Comparison of ENCODE assay signal across 8 cellular contexts in genomic region chr15:41934843-41935242, GRCh38.
DNase-seq lines count a peak whose midpoint lies in the region; ATAC-seq, FAIRE-seq and TF ChIP-seq lines count a peak whose summit lies in the region.

No MANE protein-coding gene starts in this region.

- DNase-seq in DND-41 = peak; percentile 86
- DNase-seq in RCC 7860 (ENCODE audit: low spot score) = peak; percentile 78
- DNase-seq in activated gamma-delta T cell treated with Interleukin-2 at 50 U/mL for 16 hours = peak; percentile 75
- no peak for DNase-seq in memory B cell (ENCODE audit: low spot score in 2 of 2)
- no peak for DNase-seq in stimulated activated naive B cell treated with anti-CD40 and anti-IgM and Interleukin-4, amounts not matched to agents 10 μg/mL and 1 μg/mL and 100 μg/mL, for 72 hours
- no peak for DNase-seq in HCEC 1CT
- no peak for DNase-seq in NCI-H1048 (lab: John Stamatoyannopoulos, UW)
- no peak for DNase-seq in NCI-H146 (lab: John Stamatoyannopoulos, UW)

- no peaks in the 10 kb centered on the region for H3K9me3 Mint-ChIP-seq in memory B cell
- no peaks in the 10 kb centered on the region for H3K9me3 Mint-ChIP-seq in stimulated activated naive B cell treated with anti-CD40 and anti-IgM and Interleukin-4, amounts not matched to agents 10 μg/mL and 1 μg/mL and 100 μg/mL, for 72 hours

- no peak overlapping the region for H3K4me3 ChIP-seq in DND-41 (ENCODE audit: low read depth in 1 of 2, low read length in 2 of 2)

- ATAC-seq in DND-41 (ENCODE audit: insufficient read depth, low read depth) = peak; percentile 100
- ATAC-seq in memory B cell (ENCODE audit: low read depth) = peak; percentile 85
- peak; percentile 44 to 51 for ATAC-seq in stimulated activated naive B cell treated with anti-CD40 and anti-IgM and Interleukin-4, amounts not matched to agents 10 μg/mL and 1 μg/mL and 100 μg/mL, for 72 hours (replicated peaks)

- H3K27me3 Mint-ChIP-seq in memory B cell = no peaks in the 10 kb centered on the region
- H3K27me3 Mint-ChIP-seq in stimulated activated naive B cell treated with anti-CD40 and anti-IgM and Interleukin-4, amounts not matched to agents 10 μg/mL and 1 μg/mL and 100 μg/mL, for 72 hours = no peaks in the 10 kb centered on the region

- peak overlapping the region; percentile 52 for H2AFZ ChIP-seq in DND-41 (ENCODE audit: low read depth, low read length)

- H4K20me1 ChIP-seq in DND-41 (ENCODE audit: insufficient read depth, low read length) = no peaks in the 10 kb centered on the region

- H3K27ac ChIP-seq in DND-41 (ENCODE audit: low read length) = peak overlapping the region; percentile 73

- FAIRE-seq in RCC 7860 (lab: Jason Lieb, UNC) = peak; percentile 20

- H3K9ac ChIP-seq in DND-41 (ENCODE audit: low read depth, low read length) = peak overlapping the region; percentile 21; the same call in 1 of the 2 replicates

- peak overlapping the region; percentile 39; the same call in 1 of the 2 replicates for H3K4me2 ChIP-seq in DND-41 (ENCODE audit: insufficient read depth, low read length)

- no peaks in the 10 kb centered on the region for H3K27me3 ChIP-seq in DND-41 (ENCODE audit: insufficient read depth, low read length, poor library complexity)

- no peaks in the 10 kb centered on the region for H3K36me3 Mint-ChIP-seq in memory B cell
- peaks cover 49 to 60% of the 10 kb centered on the region in 2 donors for H3K36me3 Mint-ChIP-seq in stimulated activated naive B cell treated with anti-CD40 and anti-IgM and Interleukin-4, amounts not matched to agents 10 μg/mL and 1 μg/mL and 100 μg/mL, for 72 hours

- no peaks in the 10 kb centered on the region for H3K79me2 ChIP-seq in DND-41 (ENCODE audit: insufficient read depth, low read length)

- H3K36me3 ChIP-seq in DND-41 (ENCODE audit: insufficient read depth, low read length) = no peaks in the 10 kb centered on the region

- H3K4me1 Mint-ChIP-seq in memory B cell = peaks cover 20% of the 10 kb centered on the region
- H3K4me1 Mint-ChIP-seq in stimulated activated naive B cell treated with anti-CD40 and anti-IgM and Interleukin-4, amounts not matched to agents 10 μg/mL and 1 μg/mL and 100 μg/mL, for 72 hours = peaks cover 46 to 70% of the 10 kb centered on the region in 2 donors

- H3K9me3 ChIP-seq in DND-41 (ENCODE audit: insufficient read depth, low read length, severe bottlenecking) = no peaks in the 10 kb centered on the region

- no peak overlapping the region for H3K4me3 Mint-ChIP-seq in memory B cell
- peak overlapping the region; percentile 52 to 68 for H3K4me3 Mint-ChIP-seq in stimulated activated naive B cell treated with anti-CD40 and anti-IgM and Interleukin-4, amounts not matched to agents 10 μg/mL and 1 μg/mL and 100 μg/mL, for 72 hours

- peak overlapping the region; percentile 85 for H3K27ac Mint-ChIP-seq in memory B cell
- H3K27ac Mint-ChIP-seq in stimulated activated naive B cell treated with anti-CD40 and anti-IgM and Interleukin-4, amounts not matched to agents 10 μg/mL and 1 μg/mL and 100 μg/mL, for 72 hours = peak overlapping the region; percentile 60

- H3K4me1 ChIP-seq in DND-41 (ENCODE audit: insufficient read depth, low read length) = peaks cover 20% of the 10 kb centered on the region

- TF ChIP-seq CTCF in DND-41 (IDR thresholded peaks at IDR 0.05; ENCODE audit: borderline replicate concordance, extremely low read depth, low read length, poor library complexity, severe bottlenecking) = no peak

Comparison
In these comparisons a context has a peak if more than half of its experiments do, and no peak if none do; other contexts are left out.
1. ATAC-seq: peak in every context shown above with its lines; median percentile 100 in DND-41; 85 in memory B cell; 48 in stimulated activated naive B cell treated with anti-CD40 and anti-IgM and Interleukin-4, amounts not matched to agents 10 μg/mL and 1 μg/mL and 100 μg/mL, for 72 hours.
2. DNase-seq: peak in DND-41 (single experiment), RCC 7860 (single experiment) and activated gamma-delta T cell treated with Interleukin-2 at 50 U/mL for 16 hours (single experiment); none in memory B cell (0 of 2), stimulated activated naive B cell treated with anti-CD40 and anti-IgM and Interleukin-4, amounts not matched to agents 10 μg/mL and 1 μg/mL and 100 μg/mL, for 72 hours (single experiment), HCEC 1CT (single experiment), NCI-H1048 (single experiment) and NCI-H146 (single experiment).